8 cellular contexts compared by ENCODE assay signal in the genomic region with DNA sequence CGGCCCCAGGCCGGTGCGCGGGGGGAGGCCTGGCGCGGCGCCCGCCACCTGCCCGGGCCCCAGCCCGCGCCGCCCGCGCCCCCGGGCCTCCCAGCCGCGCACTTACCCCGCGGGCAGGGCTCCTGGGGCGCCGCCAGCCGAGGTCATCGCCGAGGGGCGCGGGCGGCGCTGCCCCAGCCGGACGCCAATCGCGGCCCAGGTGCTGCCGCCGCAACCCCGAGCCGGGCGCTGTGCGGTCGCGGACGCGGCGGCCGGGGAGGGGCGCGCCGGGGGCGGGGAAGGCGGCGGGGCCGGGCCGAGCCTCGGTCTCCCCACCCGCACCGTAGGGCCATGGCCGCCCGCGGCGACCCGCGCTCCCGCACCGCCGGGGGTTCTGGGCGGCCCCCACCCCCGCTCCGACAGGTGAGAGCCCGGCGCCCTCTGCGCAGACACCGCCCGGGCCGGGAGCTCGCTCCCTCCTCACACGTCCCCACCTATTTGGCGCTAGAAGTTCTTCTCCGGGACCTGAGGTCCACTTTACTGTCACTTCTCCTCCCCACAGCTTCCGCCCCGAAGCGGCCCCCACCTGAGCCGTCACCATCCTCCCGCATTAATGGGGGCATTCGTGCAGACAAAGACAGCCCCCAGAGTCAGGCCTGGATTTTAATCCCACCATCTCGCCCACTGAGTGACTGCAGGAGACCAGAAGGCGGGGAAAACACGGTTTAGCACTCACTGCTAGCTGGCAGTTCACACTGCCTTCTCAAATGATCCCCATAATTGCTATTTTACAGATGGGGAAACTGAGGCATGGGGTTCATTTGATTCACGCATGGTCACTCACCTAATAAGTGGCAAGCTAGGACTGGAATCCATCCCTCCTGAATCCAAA. TPM values are rescaled to one million over a fixed set of nuclear protein-coding genes. Genes with fewer than 3 reads are reported as not detected.
DNase-seq lines count a peak whose midpoint lies in the region; ATAC-seq and TF ChIP-seq lines count a peak whose summit lies in the region.

Gene TTC39A, minus strand, starts transcription at position 232 of the 871 bp plus-strand sequence. Its CDS starts 85 bp downstream, at position 147.

- H3K36me3 ChIP-seq in naive thymus-derived CD4-positive, alpha-beta T cell (ENCODE audit: control insufficient read depth in 2 of 3, insufficient read depth in 3 of 3, low read length in 3 of 3), result no peaks in the 10 kb centered on the region

- peaks cover 5 to 11% of the 10 kb centered on the region in 2 donors for H3K27me3 ChIP-seq in naive thymus-derived CD4-positive, alpha-beta T cell (ENCODE audit: control insufficient read depth in 2 of 2, insufficient read depth in 2 of 2, low read length in 2 of 2)

- peak within 1 kb of the TSS; percentile 91 for H3K4me3 Mint-ChIP-seq in endothelial cell (ENCODE audit: unreplicated experiment)
- peak within 1 kb of the TSS; percentile 31 to 85 (median 72) for H3K4me3 Mint-ChIP-seq in naive thymus-derived CD4-positive, alpha-beta T cell

- no peaks in the 10 kb centered on the region for H3K4me1 ChIP-seq in naive thymus-derived CD4-positive, alpha-beta T cell (ENCODE audit: control insufficient read depth in 2 of 2, insufficient read depth in 2 of 2, low read length in 2 of 2)

- H3K9me3 Mint-ChIP-seq in endothelial cell (ENCODE audit: unreplicated experiment), result no peaks in the 10 kb centered on the region
- H3K9me3 Mint-ChIP-seq in naive thymus-derived CD4-positive, alpha-beta T cell, result no peaks in the 10 kb centered on the region

- no peak for TF ChIP-seq CTCF in endothelial cell (IDR thresholded peaks at IDR 0.05; ENCODE audit: unreplicated experiment)

- peak within 1 kb of the TSS; percentile 59 for H3K27ac Mint-ChIP-seq in endothelial cell (ENCODE audit: unreplicated experiment)
- no peak within 1 kb of the TSS for H3K27ac Mint-ChIP-seq in naive thymus-derived CD4-positive, alpha-beta T cell

- DNase-seq in NCI-H146 treated with DMSO at 0.1 percent for 48 hours (lab: John Stamatoyannopoulos, UW; ENCODE audit: unreplicated experiment) (peak; percentile 1), endothelial cell (ENCODE audit: low spot score) (no peak), NCI-H446 treated with DMSO at 0.1 percent for 48 hours (lab: John Stamatoyannopoulos, UW) (no peak), foreskin melanocyte (no peak)
- no peak for DNase-seq in naive thymus-derived CD4-positive, alpha-beta T cell

- intact Hi-C loops in naive thymus-derived CD4-positive, alpha-beta T cell (cut with micrococcal nuclease), result loop anchor here in 1 of 2 donors (10.0 kb wide), 1 partner anchor 434 kb away; no protein-coding TSS in a partner anchor

- peak; percentile 20 for ATAC-seq in naive thymus-derived CD4-positive, alpha-beta T cell
- no peak for ATAC-seq in GM18861 (IDR thresholded peaks at IDR 0.05; ENCODE audit: unreplicated experiment)
- no peak for ATAC-seq in HG03135 (IDR thresholded peaks at IDR 0.05; ENCODE audit: unreplicated experiment)

- H3K4me1 Mint-ChIP-seq in endothelial cell (ENCODE audit: unreplicated experiment), result peaks cover 9% of the 10 kb centered on the region
- peaks cover 0 to 9% (median 5%) of the 10 kb centered on the region in 7 donors for H3K4me1 Mint-ChIP-seq in naive thymus-derived CD4-positive, alpha-beta T cell

- no peak within 1 kb of the TSS for H3K27ac ChIP-seq in naive thymus-derived CD4-positive, alpha-beta T cell (ENCODE audit: low read depth, low read length)

- CTCF ChIA-PET in naive thymus-derived CD4-positive, alpha-beta T cell (lab: Charles Lee), result no interaction called here

- POLR2A ChIA-PET in naive thymus-derived CD4-positive, alpha-beta T cell (lab: Charles Lee), result no interaction called here

- peaks cover 5% of the 10 kb centered on the region for H3K27me3 Mint-ChIP-seq in endothelial cell (ENCODE audit: unreplicated experiment)
- H3K27me3 Mint-ChIP-seq in naive thymus-derived CD4-positive, alpha-beta T cell, result peaks cover 27 to 42% (median 30%) of the 10 kb centered on the region in 5 donors

- H3K9me3 ChIP-seq in naive thymus-derived CD4-positive, alpha-beta T cell (ENCODE audit: control insufficient read depth in 2 of 3, low read length in 3 of 3), result no peaks in the 10 kb centered on the region

- H3K4me3 ChIP-seq in GM08714 (ENCODE audit: low read length), result peak within 1 kb of the TSS; percentile 35; the same call in 1 of the 2 replicates
- H3K4me3 ChIP-seq in naive thymus-derived CD4-positive, alpha-beta T cell (ENCODE audit: low read length), result no peak within 1 kb of the TSS

- H3K36me3 Mint-ChIP-seq in endothelial cell (ENCODE audit: low read depth, unreplicated experiment), result peaks cover 4% of the 10 kb centered on the region
- H3K36me3 Mint-ChIP-seq in naive thymus-derived CD4-positive, alpha-beta T cell, result peaks cover 0 to 4% (median 0%) of the 10 kb centered on the region in 5 donors

RNA-seq across cellular contexts. Expression of gene TTC39A, which starts in this region (rescaled TPM):
- 0.95 TPM for total RNA-seq in endothelial cell (ENCODE audit: unreplicated experiment)
- total RNA-seq in naive thymus-derived CD4-positive, alpha-beta T cell, result under 1 TPM in 1 of 5 experiments, not detected in 4; 0.16 TPM
- not detected for polyA plus RNA-seq in naive thymus-derived CD4-positive, alpha-beta T cell

Comparison
In these comparisons a context has a peak if more than half of its experiments do, and no peak if none do; other contexts are left out.
1. Peak in ATAC-seq in naive thymus-derived CD4-positive, alpha-beta T cell; RNA of the gene not detected or under 1 TPM.